ENCODE assay signal across 13 cellular contexts in genomic region chr16:70661918-70662641, GRCh38. TPM values are rescaled to one million over a fixed set of nuclear protein-coding genes. Genes with fewer than 3 reads are reported as not detected.
DNase-seq lines count a peak whose midpoint lies in the region; TF ChIP-seq lines count a peak whose summit lies in the region.
"Had no signal": no experiment of that assay in that cellular context is flagged by ENCODE, and none has a peak within 500 bp of the region (broad histone marks: within the 10 kb centered on the region; RNA-seq: fewer than 3 reads in every experiment).

No MANE protein-coding gene starts in this region.

- H3K9me3 ChIP-seq in Caco-2 (no peaks in the 10 kb centered on the region), SK-N-SH (no peaks in the 10 kb centered on the region), ovary (no peaks in the 10 kb centered on the region), prostate gland (no peaks in the 10 kb centered on the region)

- H3K79me2 ChIP-seq in SK-N-SH (ENCODE audit: insufficient read depth), result no peaks in the 10 kb centered on the region

- no peak overlapping the region for H2AFZ ChIP-seq in SK-N-SH (ENCODE audit: low read depth)
- H2AFZ ChIP-seq: neural progenitor cell had no signal

- H3K27me3 ChIP-seq in Caco-2 (replicated peaks; ENCODE audit: control insufficient read depth, insufficient read depth, low read length) (no peaks in the 10 kb centered on the region), SK-N-SH (ENCODE audit: insufficient read depth) (no peaks in the 10 kb centered on the region), ovary (no peaks in the 10 kb centered on the region), prostate gland (replicated peaks; ENCODE audit: insufficient read depth) (no peaks in the 10 kb centered on the region)
- H3K27me3 ChIP-seq: foreskin keratinocyte, neural progenitor cell had no signal

- no peaks in the 10 kb centered on the region for H3K4me1 ChIP-seq in Caco-2
- H3K4me1 ChIP-seq in SK-N-SH (ENCODE audit: control insufficient read depth in 1 of 2, insufficient read depth in 2 of 2, low read depth in 1 of 2, low read length in 1 of 2), result peaks cover 0 to 8% of the 10 kb centered on the region in 2 experiments; a peak in 1 of 4 replicates
- peaks cover 6% of the 10 kb centered on the region for H3K4me1 ChIP-seq in ovary (ENCODE audit: insufficient read depth)
- H3K4me1 ChIP-seq in prostate gland (replicated peaks), result no peaks in the 10 kb centered on the region
- H3K4me1 ChIP-seq: foreskin keratinocyte, neural progenitor cell had no signal

- H3K4me3 ChIP-seq in Caco-2 (ENCODE audit: low read depth, low read length) (no peak overlapping the region), SK-N-SH (ENCODE audit: low read depth in 2 of 2, low read length in 1 of 2) (no peak overlapping the region), ovary (no peak overlapping the region), prostate gland (no peak overlapping the region)
- H3K4me3 ChIP-seq: neural progenitor cell had no signal

- WGBS in SK-N-SH (ENCODE audit: low lambda C conversion rate), result 80% methylated on average over 12 of the region's 21 CpGs
- 30 to 38% (median 32%) methylated on average over 18 to 21 of the region's 21 CpGs for WGBS in ovary, 3 donors
- WGBS in prostate gland, result 53% methylated on average over 20 of the region's 21 CpGs

- no peak for TF ChIP-seq CTCF in Caco-2 (IDR thresholded peaks at IDR 0.05; ENCODE audit: insufficient read depth in 1 of 2, low read depth in 1 of 2, low read length in 1 of 2, severe bottlenecking in 1 of 2, unreplicated experiment in 1 of 2)
- no peak for TF ChIP-seq CTCF in SK-N-SH (IDR thresholded peaks at IDR 0.05)
- no peak for TF ChIP-seq CTCF in ovary (IDR thresholded peaks at IDR 0.05)
- TF ChIP-seq CTCF in prostate gland (IDR thresholded peaks at IDR 0.05), result no peak

- no peak for DNase-seq in Caco-2
- peak; percentile 45 for DNase-seq in SK-N-SH
- peak; percentile 56 for DNase-seq in fibroblast of peridontal ligament (ENCODE audit: extremely low read depth)
- DNase-seq in ovary, result peak; percentile 73 to 92 (median 81)
- no peak for DNase-seq in prostate gland (ENCODE audit: low spot score)
- no peak for DNase-seq in SW 1271 (lab: John Stamatoyannopoulos, UW)
- DNase-seq in activated CD4-positive, alpha-beta T cell treated with anti-CD3 and anti-CD28 coated beads, Interleukin-2, amount 10 ng/mL, durations not matched to agents 24 days and 14 days, result no peak
- DNase-seq in activated T-cell treated with anti-CD3 and anti-CD28 coated beads, Interleukin-2, amount 50 U/mL, for 48 hours, result no peak
- DNase-seq: foreskin keratinocyte; GF-D8; Karpas-422; stimulated activated CD4-positive, alpha-beta T cell treated with anti-CD3 and anti-CD28 coated beads, Interleukin-15, amount 100 ng/mL, for 24 hours had no signal

- H3K9me2 ChIP-seq in SK-N-SH, result no peaks in the 10 kb centered on the region

- H3K4me2 ChIP-seq in SK-N-SH, result no peak overlapping the region; the same call in 1 of the 2 replicates
- H3K4me2 ChIP-seq: neural progenitor cell had no signal

- H3K36me3 ChIP-seq in Caco-2 (ENCODE audit: control insufficient read depth, insufficient read depth, low read length), result 0 out of 2 replicates have a peak, but pooled peaks cover 2% of the 10 kb centered on the region
- peaks cover 16 to 32% of the 10 kb centered on the region in 2 experiments for H3K36me3 ChIP-seq in SK-N-SH (replicated peaks in 1 of 2; ENCODE audit: control insufficient read depth in 1 of 2, insufficient read depth in 2 of 2, low read length in 1 of 2)
- H3K36me3 ChIP-seq in ovary, result no peaks in the 10 kb centered on the region
- peaks cover 25 to 27% of the 10 kb centered on the region in 2 donors for H3K36me3 ChIP-seq in prostate gland
- H3K36me3 ChIP-seq: neural progenitor cell had no signal

- H3K4me1 Mint-ChIP-seq in Caco-2 (ENCODE audit: low read depth, unreplicated experiment), result no peaks in the 10 kb centered on the region
- no peaks in the 10 kb centered on the region for H3K4me1 Mint-ChIP-seq in activated CD4-positive, alpha-beta T cell treated with anti-CD3 and anti-CD28 coated beads, Interleukin-2, amount 10 ng/mL, durations not matched to agents 24 days and 14 days
- H3K4me1 Mint-ChIP-seq: neural progenitor cell had no signal

- H3F3A ChIP-seq in SK-N-SH (replicated peaks; ENCODE audit: insufficient read depth), result peaks cover 3% of the 10 kb centered on the region

- intact Hi-C loops in Caco-2 (cut with micrococcal nuclease; ENCODE audit: unreplicated experiment), result no loop called here
- intact Hi-C loops in ovary (cut with DNase I), result no loop called here
- intact Hi-C loops in prostate gland (cut with DNase I), result no loop called here
- intact Hi-C loops in activated CD4-positive, alpha-beta T cell treated with anti-CD3 and anti-CD28 coated beads, Interleukin-2, amount 10 ng/mL, durations not matched to agents 24 days and 14 days (cut with micrococcal nuclease), result no loop called here

- TSS peak; percentile 62 for BruUV-seq in Caco-2 (replicated peaks; lab: Mats Ljungman, UMichigan)

- peaks cover 13% of the 10 kb centered on the region for H4K20me1 ChIP-seq in SK-N-SH (ENCODE audit: insufficient read depth)

- H3K27me3 Mint-ChIP-seq in Caco-2 (ENCODE audit: insufficient read depth, unreplicated experiment), result no peaks in the 10 kb centered on the region
- H3K27me3 Mint-ChIP-seq in activated CD4-positive, alpha-beta T cell treated with anti-CD3 and anti-CD28 coated beads, Interleukin-2, amount 10 ng/mL, durations not matched to agents 24 days and 14 days, result no peaks in the 10 kb centered on the region

- H3K4me3 Mint-ChIP-seq in Caco-2 (ENCODE audit: unreplicated experiment), result no peak overlapping the region
- no peak overlapping the region for H3K4me3 Mint-ChIP-seq in activated CD4-positive, alpha-beta T cell treated with anti-CD3 and anti-CD28 coated beads, Interleukin-2, amount 10 ng/mL, durations not matched to agents 24 days and 14 days
- H3K4me3 Mint-ChIP-seq: neural progenitor cell had no signal

- no peak for TF ChIP-seq POLR2A in ovary (IDR thresholded peaks at IDR 0.05)
- TF ChIP-seq POLR2A in prostate gland (IDR thresholded peaks at IDR 0.05), result no peak

- peaks cover 8% of the 10 kb centered on the region for H3K9me3 Mint-ChIP-seq in Caco-2 (ENCODE audit: unreplicated experiment)
- H3K9me3 Mint-ChIP-seq in activated CD4-positive, alpha-beta T cell treated with anti-CD3 and anti-CD28 coated beads, Interleukin-2, amount 10 ng/mL, durations not matched to agents 24 days and 14 days, result no peaks in the 10 kb centered on the region
- H3K9me3 Mint-ChIP-seq: neural progenitor cell had no signal

- CTCF ChIA-PET in Caco-2 (lab: Charles Lee), result no interaction called here
- CTCF ChIA-PET in SK-N-SH (lab: Yijun Ruan, JAX), result interaction anchor here (0.6 to 1.4 kb wide), 4 partner anchors 8 to 109 kb away, joined by 3 to 6 read pairs (median 4); no protein-coding TSS in a partner anchor

- H3K27ac ChIP-seq in SK-N-SH (ENCODE audit: low read depth in 2 of 2, low read length in 1 of 2) (no peak overlapping the region; a peak in 1 of 4 replicates), ovary (peak overlapping the region in 1 of 2 donors; percentile 33), prostate gland (no peak overlapping the region)
- H3K27ac ChIP-seq: foreskin keratinocyte, neural progenitor cell had no signal

- no peak for TF ChIP-seq RAD21 in SK-N-SH (IDR thresholded peaks at IDR 0.05; ENCODE audit: low read length)

- H3K36me3 Mint-ChIP-seq in Caco-2 (ENCODE audit: insufficient read depth, unreplicated experiment), result peaks cover 29% of the 10 kb centered on the region
- no peaks in the 10 kb centered on the region for H3K36me3 Mint-ChIP-seq in activated CD4-positive, alpha-beta T cell treated with anti-CD3 and anti-CD28 coated beads, Interleukin-2, amount 10 ng/mL, durations not matched to agents 24 days and 14 days (ENCODE audit: low read depth)

- H3K27ac Mint-ChIP-seq in Caco-2 (ENCODE audit: unreplicated experiment), result no peak overlapping the region
- H3K27ac Mint-ChIP-seq in activated CD4-positive, alpha-beta T cell treated with anti-CD3 and anti-CD28 coated beads, Interleukin-2, amount 10 ng/mL, durations not matched to agents 24 days and 14 days, result no peak overlapping the region
- H3K27ac Mint-ChIP-seq: neural progenitor cell had no signal

- POLR2A ChIA-PET in Caco-2 (lab: Charles Lee), result no interaction called here
- POLR2A ChIA-PET in SK-N-SH (lab: Yijun Ruan, JAX), result interaction anchor here (0.8 kb wide), 2 partner anchors 17 to 39 kb away, joined by 3 to 4 read pairs; no protein-coding TSS in a partner anchor

- H3K9ac ChIP-seq in SK-N-SH, result no peak overlapping the region
- H3K9ac ChIP-seq: neural progenitor cell had no signal

- TF ChIP-seq EP300 in SK-N-SH (IDR thresholded peaks at IDR 0.05; ENCODE audit: borderline replicate concordance in 1 of 2, low read depth in 1 of 2, low read length in 1 of 2) (no peak), ovary (IDR thresholded peaks at IDR 0.05) (no peak)

TF ChIP-seq in SK-N-SH, 30 proteins besides CTCF, POLR2A, EP300 and RAD21:
- TF ChIP-seq TCF12 (IDR thresholded peaks at IDR 0.05), result no peak

RNA-seq across cellular contexts. Expression of gene IL34, which starts 15.7 kb away (rescaled TPM):
- 0.49 and 0.50 TPM in 2 replicates for total RNA-seq in Caco-2 (2022)
- 0.18 and 0.19 TPM in 2 replicates for polyA plus RNA-seq in SK-N-SH (2012; rRNA removed)
- 0.17 and 0.26 TPM in 2 replicates for polyA plus RNA-seq in SK-N-SH (2012; cell fraction: cytosol; rRNA removed)
- 0.27 and 0.36 TPM in 2 replicates for polyA plus RNA-seq in SK-N-SH (2012; cell fraction: nucleus; rRNA removed)
- total RNA-seq in ovary, result 1 to 10 TPM in 6 of 7 donors, under 1 TPM in 1; 0.91 to 4.0 (median 1.9) TPM
- polyA plus RNA-seq in ovary, result 1 to 10 TPM in 1 of 2 donors, under 1 TPM in 1; 0.88 to 1.8 TPM
- 10 to 100 TPM in 1 of 2 donors, 1 to 10 TPM in 1; 2.9 to 16.6 TPM for total RNA-seq in prostate gland
- 0.30 TPM in 1 of 2 replicates, not detected in the other for total RNA-seq in activated CD4-positive, alpha-beta T cell treated with anti-CD3 and anti-CD28 coated beads, Interleukin-2, amount 10 ng/mL, durations not matched to agents 24 days and 14 days

RNA-seq across cellular contexts. Expression of gene MTSS2, which starts 23.8 kb away (rescaled TPM):
- total RNA-seq in Caco-2 (2022) (45.5 and 64.1 TPM in 2 replicates), ovary (10 to 100 TPM; 19.6 to 93.5 (median 40.2) TPM), prostate gland (10 to 100 TPM; 42.4 to 92.4 TPM)
- polyA plus RNA-seq in SK-N-SH (2012; rRNA removed) (41.3 and 54.1 TPM in 2 replicates), ovary (10 to 100 TPM in 1 of 2 donors, 1 to 10 TPM in 1; 8.4 to 52.5 TPM)
- 25.3 and 37.7 TPM in 2 replicates for polyA plus RNA-seq in SK-N-SH (2012; cell fraction: cytosol; rRNA removed)
- 114 and 150 TPM in 2 replicates for polyA plus RNA-seq in SK-N-SH (2012; cell fraction: nucleus; rRNA removed)
- total RNA-seq in activated CD4-positive, alpha-beta T cell treated with anti-CD3 and anti-CD28 coated beads, Interleukin-2, amount 10 ng/mL, durations not matched to agents 24 days and 14 days, result 2.6 and 3.7 TPM in 2 replicates

Comparison
In these comparisons a context has a peak if more than half of its experiments do, and no peak if none do; other contexts are left out.
1. DNase-seq: peak in SK-N-SH (single experiment), fibroblast of peridontal ligament (single experiment) and ovary (5 of 5); none in Caco-2 (0 of 2), prostate gland (single experiment), SW 1271 (0 of 2), activated CD4-positive, alpha-beta T cell treated with anti-CD3 and anti-CD28 coated beads, Interleukin-2, amount 10 ng/mL, durations not matched to agents 24 days and 14 days (single experiment) and activated T-cell treated with anti-CD3 and anti-CD28 coated beads, Interleukin-2, amount 50 U/mL, for 48 hours (0 of 2).